Comparison of ENCODE assay signal across 8 cellular contexts in genomic region chr11:130314184-130314748, GRCh38. TPM values are rescaled to one million over a fixed set of nuclear protein-coding genes. Genes with fewer than 3 reads are reported as not detected.
A peak's percentile ranks its signal among the peaks of the same experiment; 100 is the strongest.
DNase-seq lines count a peak whose midpoint lies in the region; ATAC-seq and TF ChIP-seq lines count a peak whose summit lies in the region.

No MANE protein-coding gene starts in this region.

- ATAC-seq in GM18861 (IDR thresholded peaks at IDR 0.05; ENCODE audit: unreplicated experiment): peak; percentile 37
- ATAC-seq in HG03060 (IDR thresholded peaks at IDR 0.05; ENCODE audit: low read depth, unreplicated experiment): peak; percentile 18
- ATAC-seq in naive thymus-derived CD4-positive, alpha-beta T cell: peak; percentile 70

- H3K9me3 ChIP-seq in esophagus squamous epithelium: no peaks in the 10 kb centered on the region
- no peaks in the 10 kb centered on the region for H3K9me3 ChIP-seq in naive thymus-derived CD4-positive, alpha-beta T cell (ENCODE audit: control insufficient read depth in 2 of 3, low read length in 3 of 3)

- POLR2A ChIA-PET in naive thymus-derived CD4-positive, alpha-beta T cell (lab: Charles Lee): interaction anchor here (1.0 to 2.6 kb wide), 3 partner anchors 9 to 602 kb away, joined by 3 to 13 read pairs (median 6); partner anchors contain the start of genes PRDM10 and SNX19

- no peaks in the 10 kb centered on the region for H3K27me3 Mint-ChIP-seq in activated T-cell treated with anti-CD3 and anti-CD28 coated beads, Interleukin-2, amount 50 U/mL, for 24 hours
- peaks cover 0 to 6% (median 0%) of the 10 kb centered on the region in 5 donors for H3K27me3 Mint-ChIP-seq in naive thymus-derived CD4-positive, alpha-beta T cell

- no peaks in the 10 kb centered on the region for H3K36me3 ChIP-seq in esophagus squamous epithelium
- no peaks in the 10 kb centered on the region for H3K36me3 ChIP-seq in naive thymus-derived CD4-positive, alpha-beta T cell (ENCODE audit: control insufficient read depth in 2 of 3, insufficient read depth in 3 of 3, low read length in 3 of 3)

- DNase-seq in AG08395 (ENCODE audit: low spot score) (peak; percentile 57), NCI-H69 (lab: John Stamatoyannopoulos, UW) (peak; percentile 94), esophagus squamous epithelium (lab: John Stamatoyannopoulos, UW) (peak; percentile 2)
- peak; percentile 83 for DNase-seq in activated T-cell treated with anti-CD3 and anti-CD28 coated beads, Interleukin-2, amount 50 U/mL, for 24 hours
- DNase-seq in naive thymus-derived CD4-positive, alpha-beta T cell: peak; percentile 56 to 77 (median 62)
- peak; percentile 45 to 76 (median 70) for DNase-seq in stimulated activated naive CD4-positive, alpha-beta T cell (lab: John Stamatoyannopoulos, UW)

- H3K4me3 ChIP-seq in esophagus squamous epithelium: peak overlapping the region; percentile 81 to 96 (median 88)
- H3K4me3 ChIP-seq in naive thymus-derived CD4-positive, alpha-beta T cell (ENCODE audit: low read length): peak overlapping the region; percentile 68

- H3K4me3 Mint-ChIP-seq in activated T-cell treated with anti-CD3 and anti-CD28 coated beads, Interleukin-2, amount 50 U/mL, for 24 hours: peak overlapping the region; percentile 89
- peak overlapping the region; percentile 90 to 99 (median 95) for H3K4me3 Mint-ChIP-seq in naive thymus-derived CD4-positive, alpha-beta T cell

- no peak for TF ChIP-seq CTCF in esophagus squamous epithelium (IDR thresholded peaks at IDR 0.05)

- intact Hi-C loops in esophagus squamous epithelium (cut with DNase I): no loop called here
- intact Hi-C loops in naive thymus-derived CD4-positive, alpha-beta T cell (cut with micrococcal nuclease): loop anchor here (1.0 to 10.0 kb wide), 9 partner anchors 26 to 1035 kb away; partner anchors contain the start of genes PRDM10 (in 2 of the 2), NFRKB (in 1 of the 2) and TMEM45B (in 1 of the 2)

- H3K4me1 Mint-ChIP-seq in activated T-cell treated with anti-CD3 and anti-CD28 coated beads, Interleukin-2, amount 50 U/mL, for 24 hours (ENCODE audit: low read depth): peaks cover 44% of the 10 kb centered on the region
- H3K4me1 Mint-ChIP-seq in naive thymus-derived CD4-positive, alpha-beta T cell: peaks cover 37 to 57% (median 43%) of the 10 kb centered on the region in 7 donors

- CTCF ChIA-PET in naive thymus-derived CD4-positive, alpha-beta T cell (lab: Charles Lee): no interaction called here

- WGBS in esophagus squamous epithelium, 2 donors: 0% methylated on average over 2 to 5 of the region's 68 CpGs

- H3K4me1 ChIP-seq in esophagus squamous epithelium: peaks cover 7 to 77% (median 28%) of the 10 kb centered on the region in 3 donors
- H3K4me1 ChIP-seq in naive thymus-derived CD4-positive, alpha-beta T cell (ENCODE audit: control insufficient read depth in 2 of 2, insufficient read depth in 2 of 2, low read length in 2 of 2): peaks cover 8 to 16% of the 10 kb centered on the region in 2 donors

- peaks cover 16% of the 10 kb centered on the region for H3K36me3 Mint-ChIP-seq in activated T-cell treated with anti-CD3 and anti-CD28 coated beads, Interleukin-2, amount 50 U/mL, for 24 hours (ENCODE audit: low read depth)
- H3K36me3 Mint-ChIP-seq in naive thymus-derived CD4-positive, alpha-beta T cell: peaks cover 0 to 5% (median 2%) of the 10 kb centered on the region in 5 donors

- H3K27me3 ChIP-seq in esophagus squamous epithelium: no peaks in the 10 kb centered on the region
- no peaks in the 10 kb centered on the region for H3K27me3 ChIP-seq in naive thymus-derived CD4-positive, alpha-beta T cell (ENCODE audit: control insufficient read depth in 2 of 2, insufficient read depth in 2 of 2, low read length in 2 of 2)

- peak in 2 of 4 donors; percentile 32 to 48 for TF ChIP-seq POLR2A in esophagus squamous epithelium (IDR thresholded peaks at IDR 0.05)

- peak overlapping the region; percentile 92 to 97 (median 96) for H3K27ac ChIP-seq in esophagus squamous epithelium
- H3K27ac ChIP-seq in naive thymus-derived CD4-positive, alpha-beta T cell (ENCODE audit: low read depth, low read length): peak overlapping the region; percentile 89

- H3K9me3 Mint-ChIP-seq in activated T-cell treated with anti-CD3 and anti-CD28 coated beads, Interleukin-2, amount 50 U/mL, for 24 hours: no peaks in the 10 kb centered on the region
- peaks cover 0 to 3% (median 0%) of the 10 kb centered on the region in 11 donors for H3K9me3 Mint-ChIP-seq in naive thymus-derived CD4-positive, alpha-beta T cell

- H3K27ac Mint-ChIP-seq in activated T-cell treated with anti-CD3 and anti-CD28 coated beads, Interleukin-2, amount 50 U/mL, for 24 hours: peak overlapping the region; percentile 97
- H3K27ac Mint-ChIP-seq in naive thymus-derived CD4-positive, alpha-beta T cell: peak overlapping the region; percentile 26 to 99 (median 93)

RNA-seq across cellular contexts. Expression of gene ZBTB44, which starts 0.5 kb away (rescaled TPM):
- total RNA-seq in esophagus squamous epithelium: 10 to 100 TPM; 23.1 to 76.7 (median 33.0) TPM
- 10 to 100 TPM; 45.3 to 83.4 (median 53.5) TPM for total RNA-seq in naive thymus-derived CD4-positive, alpha-beta T cell
- polyA plus RNA-seq in naive thymus-derived CD4-positive, alpha-beta T cell: 1 to 10 TPM; 5.9 to 6.3 TPM

Comparison
In these comparisons a context has a peak if more than half of its experiments do, and no peak if none do; other contexts are left out.
1. Peak in every context shown above with its lines: DNase-seq, ATAC-seq, H3K4me3 ChIP-seq and H3K27ac ChIP-seq.
2. DNase-seq: peak in every context shown above with its lines; median percentile 94 in NCI-H69; 83 in activated T-cell treated with anti-CD3 and anti-CD28 coated beads, Interleukin-2, amount 50 U/mL, for 24 hours; 70 in stimulated activated naive CD4-positive, alpha-beta T cell; 62 in naive thymus-derived CD4-positive, alpha-beta T cell; 57 in AG08395; 2 in esophagus squamous epithelium.
3. ATAC-seq: peak in every context shown above with its lines; median percentile 70 in naive thymus-derived CD4-positive, alpha-beta T cell; 37 in GM18861; 18 in HG03060.